8 cellular contexts compared by ENCODE assay signal in the genomic region with DNA sequence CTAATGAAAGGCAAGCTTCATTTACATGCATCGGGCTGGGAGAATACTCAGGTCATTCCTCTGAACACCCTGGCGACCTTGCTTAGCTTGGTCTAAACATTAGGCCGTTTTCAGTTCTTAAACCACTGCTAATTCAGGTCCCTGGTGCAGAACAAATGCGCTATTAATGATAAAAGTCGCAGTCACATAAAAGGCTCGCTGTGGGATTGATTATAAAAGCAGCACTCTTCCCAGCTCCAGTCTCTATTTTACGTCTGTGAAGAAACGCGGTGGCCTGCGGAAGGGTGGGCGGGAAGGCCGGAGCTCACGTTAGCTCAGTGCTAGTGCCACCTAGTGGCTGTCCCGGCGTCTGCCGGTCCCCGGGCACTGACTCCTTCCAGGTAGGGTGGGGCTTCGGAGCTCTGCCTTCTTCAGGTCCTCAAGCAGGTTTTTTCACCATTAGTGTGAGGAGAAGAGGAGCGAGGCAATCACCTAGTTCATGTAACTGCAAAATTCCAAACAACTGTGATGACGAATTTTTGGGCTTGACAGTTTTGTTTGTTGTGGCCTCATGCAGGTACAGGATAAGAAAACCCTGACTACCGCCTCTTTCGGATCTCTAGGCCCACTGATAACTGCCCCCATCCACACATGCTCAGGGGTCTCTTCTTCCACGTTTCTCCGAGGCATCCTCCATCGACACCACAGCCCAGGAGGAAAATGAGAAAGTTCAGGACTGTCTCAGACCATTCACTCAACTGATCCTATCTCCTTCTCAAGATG.
DNase-seq lines count a peak whose midpoint lies in the region; ATAC-seq and TF ChIP-seq lines count a peak whose summit lies in the region.

No MANE protein-coding gene starts in this region.

- no peaks in the 10 kb centered on the region for H3K36me3 ChIP-seq in A673 (ENCODE audit: insufficient read depth, low read length, poor library complexity, severe bottlenecking)
- no peaks in the 10 kb centered on the region for H3K36me3 ChIP-seq in KMS-11 (ENCODE audit: insufficient read depth)
- H3K36me3 ChIP-seq in SU-DHL-6 (ENCODE audit: low read length), result no peaks in the 10 kb centered on the region
- no peaks in the 10 kb centered on the region for H3K36me3 ChIP-seq in heart right ventricle
- H3K36me3 ChIP-seq in prostate gland, result no peaks in the 10 kb centered on the region
- H3K36me3 ChIP-seq in vagina, result no peaks in the 10 kb centered on the region

- H3K27ac ChIP-seq in A673 (ENCODE audit: low read depth, low read length, poor library complexity, severe bottlenecking) (no peak overlapping the region), KMS-11 (no peak overlapping the region), SU-DHL-6 (ENCODE audit: low read depth, low read length) (no peak overlapping the region), heart right ventricle (no peak overlapping the region), prostate gland (no peak overlapping the region), vagina (no peak overlapping the region)

- H4K20me1 ChIP-seq in KMS-11 (ENCODE audit: insufficient read depth) (no peaks in the 10 kb centered on the region), SU-DHL-6 (ENCODE audit: low read depth, low read length) (no peaks in the 10 kb centered on the region)

- WGBS in heart right ventricle, 2 donors, result 15 to 17% methylated on average over 25 of the region's 25 CpGs
- 20% methylated on average over 25 of the region's 25 CpGs for WGBS in prostate gland

- no peaks in the 10 kb centered on the region for H3K9me2 ChIP-seq in SU-DHL-6 (replicated peaks; ENCODE audit: insufficient read depth, low read length)

- peak overlapping the region; percentile 47; the same call in 1 of the 2 replicates for H3K4me2 ChIP-seq in KMS-11
- peak overlapping the region; percentile 34 for H3K4me2 ChIP-seq in SU-DHL-6 (ENCODE audit: low read depth, low read length, poor library complexity, severe bottlenecking)

- no peaks in the 10 kb centered on the region for H3F3A ChIP-seq in SU-DHL-6 (ENCODE audit: insufficient read depth)

- no TSS peak for BruUV-seq in A673 (replicated peaks; lab: Mats Ljungman, UMichigan)

- DNase-seq in A673 (ENCODE audit: low spot score), result peak; percentile 95
- DNase-seq in activated naive CD8-positive, alpha-beta T cell treated with anti-CD3 and anti-CD28 coated beads, Interleukin-2, amount 50 U/mL, for 16 hours (ENCODE audit: low read depth, low spot score), result peak; percentile 18
- peak; percentile 78 to 85 for DNase-seq in heart right ventricle
- DNase-seq in prostate gland (ENCODE audit: low spot score), result peak; percentile 54
- DNase-seq in vagina (ENCODE audit: extremely low spot score in 2 of 2), result no peak

- H3K4me3 ChIP-seq in A673 (ENCODE audit: low read depth, low read length, poor library complexity, severe bottlenecking), result no peak overlapping the region
- H3K4me3 ChIP-seq in KMS-11 (IDR thresholded peaks at IDR 0.05; ENCODE audit: insufficient read depth, low read depth, low read length), result no peak overlapping the region
- H3K4me3 ChIP-seq in SU-DHL-6 (ENCODE audit: insufficient read depth, low read length, poor library complexity, severe bottlenecking), result no peak overlapping the region
- H3K4me3 ChIP-seq in heart right ventricle, result peak overlapping the region in 6 of 10 donors; percentile 10 to 44 (median 30)
- H3K4me3 ChIP-seq in prostate gland, result no peak overlapping the region
- peak overlapping the region in 1 of 2 donors; percentile 22 for H3K4me3 ChIP-seq in vagina

- ATAC-seq in GM18511 (IDR thresholded peaks at IDR 0.05; ENCODE audit: unreplicated experiment) (peak; percentile 44), heart right ventricle (peak; percentile 85 to 95 (median 90))

- H3K27me3 ChIP-seq in A673 (replicated peaks; ENCODE audit: insufficient read depth, low read depth, low read length, poor library complexity), result no peaks in the 10 kb centered on the region
- H3K27me3 ChIP-seq in KMS-11 (ENCODE audit: insufficient read depth, low read depth), result no peaks in the 10 kb centered on the region
- no peaks in the 10 kb centered on the region for H3K27me3 ChIP-seq in SU-DHL-6 (ENCODE audit: low read length)
- H3K27me3 ChIP-seq in heart right ventricle, result peaks cover 0 to 44% (median 20%) of the 10 kb centered on the region in 7 donors
- no peaks in the 10 kb centered on the region for H3K27me3 ChIP-seq in prostate gland (replicated peaks; ENCODE audit: insufficient read depth)
- H3K27me3 ChIP-seq in vagina, result no peaks in the 10 kb centered on the region

- H3K9ac ChIP-seq in KMS-11 (no peak overlapping the region), SU-DHL-6 (ENCODE audit: low read length) (no peak overlapping the region)

- POLR2A ChIA-PET in A673 (lab: Charles Lee; ENCODE audit: low non-redundant PET), result interaction anchor here (0.5 kb wide), 1 partner anchor 206 kb away, joined by 8 read pairs; no protein-coding TSS in a partner anchor

- peaks cover 17% of the 10 kb centered on the region for H3K4me1 ChIP-seq in A673 (ENCODE audit: insufficient read depth, low read length, poor library complexity, severe bottlenecking)
- no peaks in the 10 kb centered on the region for H3K4me1 ChIP-seq in KMS-11 (ENCODE audit: low read depth, poor library complexity, severe bottlenecking)
- H3K4me1 ChIP-seq in heart right ventricle, result peaks cover 0 to 15% (median 5%) of the 10 kb centered on the region in 9 donors
- no peaks in the 10 kb centered on the region for H3K4me1 ChIP-seq in prostate gland (replicated peaks)
- H3K4me1 ChIP-seq in vagina, result no peaks in the 10 kb centered on the region

- intact Hi-C loops in A673 (cut with micrococcal nuclease; ENCODE audit: unreplicated experiment) (loop anchor here (5.0 kb wide), 1 partner anchor 159 kb away; no protein-coding TSS in a partner anchor), heart right ventricle (cut with DNase I) (loop anchor here in 2 of 10 donors (5.0 kb wide), 1 partner anchor 149 kb away; no protein-coding TSS in a partner anchor), prostate gland (cut with DNase I) (no loop called here), vagina (cut with DNase I) (no loop called here)

- peak overlapping the region; percentile 71; the same call in 1 of the 2 replicates for H2AFZ ChIP-seq in KMS-11 (ENCODE audit: low read depth)
- H2AFZ ChIP-seq in SU-DHL-6 (ENCODE audit: low read depth, low read length, severe bottlenecking), result peak overlapping the region; percentile 85

- H3K9me3 ChIP-seq in A673 (ENCODE audit: low read depth, low read length, poor library complexity, severe bottlenecking), result no peaks in the 10 kb centered on the region
- H3K9me3 ChIP-seq in SU-DHL-6 (ENCODE audit: insufficient read depth, low read length), result 0 out of 2 replicates have a peak, but pooled peaks cover 4% of the 10 kb centered on the region
- H3K9me3 ChIP-seq in heart right ventricle, result no peaks in the 10 kb centered on the region
- no peaks in the 10 kb centered on the region for H3K9me3 ChIP-seq in prostate gland
- no peaks in the 10 kb centered on the region for H3K9me3 ChIP-seq in vagina

- TF ChIP-seq CTCF in A673 (conservative IDR thresholded peaks at IDR 0.05; ENCODE audit: low read depth, low read length) (peak; percentile 99), KMS-11 (conservative IDR thresholded peaks at IDR 0.05; ENCODE audit: low read depth, low read length) (peak; percentile 73), SU-DHL-6 (IDR thresholded peaks at IDR 0.05; ENCODE audit: insufficient read depth, low read length, poor library complexity, severe bottlenecking) (peak; percentile 77), heart right ventricle (IDR thresholded peaks at IDR 0.05) (peak; percentile 89 to 97 (median 94)), prostate gland (IDR thresholded peaks at IDR 0.05) (peak; percentile 28 to 66 (median 53)), vagina (IDR thresholded peaks at IDR 0.05) (peak; percentile 23 to 85 (median 78))

- H3K79me2 ChIP-seq in KMS-11 (ENCODE audit: insufficient read depth, low read depth) (no peaks in the 10 kb centered on the region), SU-DHL-6 (ENCODE audit: insufficient read depth, low read length) (no peaks in the 10 kb centered on the region)

- no peak for TF ChIP-seq POLR2A in prostate gland (IDR thresholded peaks at IDR 0.05)
- no peak for TF ChIP-seq POLR2A in vagina (IDR thresholded peaks at IDR 0.05)

- CTCF ChIA-PET in A673 (lab: Charles Lee), result interaction anchor here (0.7 to 1.6 kb wide), 24 partner anchors 8 to 240 kb away, joined by 3 to 40 read pairs (median 4); partner anchors contain the start of gene HSPA8

Comparison
In these comparisons a context has a peak if more than half of its experiments do, and no peak if none do; other contexts are left out.
1. DNase-seq: peak in A673 (single experiment), activated naive CD8-positive, alpha-beta T cell treated with anti-CD3 and anti-CD28 coated beads, Interleukin-2, amount 50 U/mL, for 16 hours (single experiment), heart right ventricle (2 of 2) and prostate gland (single experiment); none in vagina (0 of 2).
2. H3K4me3 ChIP-seq: peak in heart right ventricle (6 of 10); none in A673 (single experiment), KMS-11 (single experiment), SU-DHL-6 (single experiment) and prostate gland (0 of 2).
3. Peak in every context shown above with its lines, with median percentiles within 50 percentile points of each other: CTCF ChIP-seq.